In genomic region chrX:72498782-72499181, GRCh38 we compare ENCODE assay signal across 17 cellular contexts.
DNase-seq lines count a peak whose midpoint lies in the region; ATAC-seq lines count a peak whose summit lies in the region.
"Had no signal": no experiment of that assay in that cellular context is flagged by ENCODE, and none has a peak within 500 bp of the region (broad histone marks: within the 10 kb centered on the region; RNA-seq: fewer than 3 reads in every experiment).

No MANE protein-coding gene starts in this region.

- in situ Hi-C loops in SK-MEL-5 (cut with HindIII; ENCODE audit: low pct_unique_long_range_greater_than_20kb, low sequenced_read_pairs) = no loop called here

- H3K4me1 Mint-ChIP-seq in naive B cell = peaks cover 6 to 19% (median 6%) of the 10 kb centered on the region in 3 donors
- H3K4me1 Mint-ChIP-seq: activated naive CD4-positive, alpha-beta T cell treated with anti-CD3 and anti-CD28 coated beads, Interleukin-2, amount 10 ng/mL, durations not matched to agents 7 days and 5 days had no signal

- H3K36me3 Mint-ChIP-seq in naive B cell = peaks cover 0 to 7% of the 10 kb centered on the region in 2 donors

- no peak overlapping the region for H3K4me3 Mint-ChIP-seq in naive B cell
- H3K4me3 Mint-ChIP-seq: activated naive CD4-positive, alpha-beta T cell treated with anti-CD3 and anti-CD28 coated beads, Interleukin-2, amount 10 ng/mL, durations not matched to agents 7 days and 5 days; stimulated activated memory B cell treated with anti-CD40 and anti-IgM and Interleukin-4, amounts not matched to agents 10 μg/mL and 1 μg/mL and 100 μg/mL, for 72 hours; type B pancreatic cell had no signal

- H3K27me3 Mint-ChIP-seq in naive B cell = no peaks in the 10 kb centered on the region
- H3K27me3 Mint-ChIP-seq: activated naive CD4-positive, alpha-beta T cell treated with anti-CD3 and anti-CD28 coated beads, Interleukin-2, amount 10 ng/mL, durations not matched to agents 7 days and 5 days; stimulated activated memory B cell treated with anti-CD40 and anti-IgM and Interleukin-4, amounts not matched to agents 10 μg/mL and 1 μg/mL and 100 μg/mL, for 72 hours; type B pancreatic cell had no signal

- peak overlapping the region in 1 of 6 donors; percentile 51 for H3K27ac Mint-ChIP-seq in naive B cell
- H3K27ac Mint-ChIP-seq: activated naive CD4-positive, alpha-beta T cell treated with anti-CD3 and anti-CD28 coated beads, Interleukin-2, amount 10 ng/mL, durations not matched to agents 7 days and 5 days; stimulated activated memory B cell treated with anti-CD40 and anti-IgM and Interleukin-4, amounts not matched to agents 10 μg/mL and 1 μg/mL and 100 μg/mL, for 72 hours; type B pancreatic cell had no signal

- peaks cover 0 to 17% (median 3%) of the 10 kb centered on the region in 7 donors for H3K9me3 Mint-ChIP-seq in naive B cell
- H3K9me3 Mint-ChIP-seq: type B pancreatic cell had no signal

- peak; percentile 21 for DNase-seq in DMS 273 (lab: John Stamatoyannopoulos, UW; ENCODE audit: unreplicated experiment)
- no peak for DNase-seq in DMS 273 treated with DMSO at 0.1 percent for 48 hours (lab: John Stamatoyannopoulos, UW)
- DNase-seq in SK-MEL-5 (ENCODE audit: low read depth, low spot score) = peak; percentile 16
- no peak for DNase-seq in naive B cell
- DNase-seq in left lobe of liver (ENCODE audit: low spot score) = no peak
- DNase-seq in activated CD4-positive, CD25-positive, alpha-beta regulatory T cell (lab: John Stamatoyannopoulos, UW) = no peak
- DNase-seq: activated CD4-positive, alpha-beta T cell treated with anti-CD3 and anti-CD28 coated beads for 4 hours; activated naive CD4-positive, alpha-beta T cell treated with anti-CD3 and anti-CD28 coated beads, Interleukin-2, amount 10 ng/mL, durations not matched to agents 7 days and 5 days; activated T-cell treated with anti-CD3 and anti-CD28 coated beads for 4 hours; left cardiac atrium; NCI-H2227 treated with DMSO at 0.1 percent for 48 hours; posterior cingulate gyrus; SHP77 had no signal

- ATAC-seq in HG03342 (IDR thresholded peaks at IDR 0.05; ENCODE audit: unreplicated experiment) (peak; percentile 68), naive B cell (ENCODE audit: low read depth in 2 of 2) (peak; percentile 35 to 67), left lobe of liver (no peak), HG02852 (IDR thresholded peaks at IDR 0.05; ENCODE audit: unreplicated experiment) (no peak)
- ATAC-seq: left cardiac atrium; stimulated activated memory B cell treated with anti-CD40 and anti-IgM and Interleukin-4, amounts not matched to agents 10 μg/mL and 1 μg/mL and 100 μg/mL, for 72 hours had no signal

Comparison
In these comparisons a context has a peak if more than half of its experiments do, and no peak if none do; other contexts are left out.
1. DNase-seq: peak in DMS 273 (single experiment) and SK-MEL-5 (single experiment); none in DMS 273 treated with DMSO at 0.1 percent for 48 hours (single experiment), naive B cell (single experiment), left lobe of liver (single experiment) and activated CD4-positive, CD25-positive, alpha-beta regulatory T cell (0 of 4).
2. ATAC-seq: peak in HG03342 (single experiment) and naive B cell (2 of 2); none in left lobe of liver (single experiment) and HG02852 (single experiment).